ENCODE assay signal across 9 cellular contexts in the genomic region with DNA sequence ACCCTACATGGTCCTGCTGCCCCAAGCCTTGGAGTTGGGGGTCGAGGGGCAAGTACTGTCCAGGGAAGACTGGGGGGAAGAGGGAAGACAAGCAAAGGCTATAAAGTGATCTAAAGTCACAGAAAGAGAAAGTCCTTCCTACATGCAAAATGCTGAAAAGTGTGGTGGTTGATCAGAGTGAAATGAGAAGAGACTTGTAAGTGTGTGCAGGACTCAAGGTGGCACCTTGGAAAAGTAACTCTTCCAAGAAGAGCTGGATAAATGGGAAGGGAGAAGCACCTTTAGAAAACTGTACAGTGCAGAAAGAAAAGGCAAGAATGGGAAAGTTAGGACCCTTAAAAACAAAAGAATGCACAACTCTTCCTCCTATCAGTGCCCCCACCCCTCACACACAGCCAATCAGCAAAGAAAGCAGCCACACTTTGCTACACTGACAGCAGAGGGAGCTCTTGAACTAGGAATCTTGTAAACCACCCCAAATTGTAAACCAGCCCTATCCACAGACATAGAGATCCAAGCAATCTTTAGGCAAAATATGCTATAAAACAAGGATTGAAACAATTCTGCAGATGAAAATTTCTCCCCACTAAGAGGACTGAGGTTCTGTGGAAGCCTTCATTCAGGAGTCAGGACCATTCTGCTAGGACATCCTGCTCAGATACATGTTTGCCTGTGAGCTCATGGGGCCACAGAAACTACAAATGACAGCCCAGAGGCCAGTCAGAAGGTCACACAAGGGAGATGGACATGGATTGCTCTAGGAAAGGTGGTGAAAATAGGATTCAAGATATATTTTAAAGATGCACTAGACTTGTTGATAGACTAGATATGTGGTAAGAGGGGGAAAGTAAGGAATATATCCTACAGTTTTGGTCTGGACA.
DNase-seq lines count a peak whose midpoint lies in the region; ATAC-seq, FAIRE-seq and TF ChIP-seq lines count a peak whose summit lies in the region.
"Had no signal": no experiment of that assay in that cellular context is flagged by ENCODE, and none has a peak within 500 bp of the region (broad histone marks: within the 10 kb centered on the region; RNA-seq: fewer than 3 reads in every experiment).

No MANE protein-coding gene starts in this region.

- no peak for TF ChIP-seq EP300 in HepG2 (IDR thresholded peaks at IDR 0.05; ENCODE audit: low read depth in 2 of 2, low read length in 2 of 2)
- no peak for TF ChIP-seq EP300 in HepG2 (CRISPR knock-in tag; IDR thresholded peaks at IDR 0.05; ENCODE audit: borderline replicate concordance)

- no peaks in the 10 kb centered on the region for H3K27me3 ChIP-seq in HepG2 (ENCODE audit: control insufficient read depth in 1 of 2, insufficient read depth in 2 of 2, low read length in 2 of 2)

- 2% methylated on average over 1 of the region's 1 CpG for WGBS in HepG2 (ENCODE audit: low lambda C conversion rate)

- no TSS peak for BruUV-seq in MCF 10A (replicated peaks; lab: Mats Ljungman, UMichigan)
- BruUV-seq in HepG2 (replicated peaks; lab: Mats Ljungman, UMichigan) = no TSS peak

- H3K27ac ChIP-seq in HepG2 (ENCODE audit: extremely low read length, insufficient read depth, low read length) = no peak overlapping the region

- H3K36me3 Mint-ChIP-seq in MCF 10A (ENCODE audit: insufficient read depth, unreplicated experiment) = no peaks in the 10 kb centered on the region

- H3K4me3 Mint-ChIP-seq in MCF 10A (ENCODE audit: unreplicated experiment) = no peak overlapping the region
- H3K4me3 Mint-ChIP-seq: central memory CD8-positive, alpha-beta T cell had no signal

- H3K4me1 ChIP-seq in HepG2 (ENCODE audit: insufficient read depth, low read length) = no peaks in the 10 kb centered on the region

- H3K4me3 ChIP-seq in HepG2 (replicated peaks in 1 of 3; ENCODE audit: insufficient read depth in 1 of 3, low read depth in 2 of 3, low read length in 3 of 3) = no peak overlapping the region

- peaks cover 17% of the 10 kb centered on the region for H3K27me3 Mint-ChIP-seq in MCF 10A (ENCODE audit: insufficient read depth, unreplicated experiment)

- TF ChIP-seq RAD21 in HepG2 (CRISPR knock-in tag; IDR thresholded peaks at IDR 0.05) = peak; percentile 91

- in situ Hi-C loops in HepG2 (cut with HindIII; ENCODE audit: extremely low pct_ligation_motif_present, low pct_unique_long_range_greater_than_20kb) = loop anchor here (5.0 kb wide), 2 partner anchors 38 to 158 kb away; no protein-coding TSS in a partner anchor

- ATAC-seq in HG02571 (IDR thresholded peaks at IDR 0.05; ENCODE audit: unreplicated experiment) (peak; percentile 51), HepG2 (peak; percentile 99), HG02759 (IDR thresholded peaks at IDR 0.05; ENCODE audit: unreplicated experiment) (no peak), GM21576 (IDR thresholded peaks at IDR 0.05; ENCODE audit: unreplicated experiment) (no peak)

- no peak overlapping the region for H3K4me2 ChIP-seq in HepG2 (ENCODE audit: low read depth, low read length)

- H2AFZ ChIP-seq in HepG2 (ENCODE audit: low read length) = no peak overlapping the region

- CTCF ChIA-PET in MCF 10A (lab: Yijun Ruan, JAX) = interaction anchor here (0.6 to 6.6 kb wide), 26 partner anchors 8 to 1393 kb away, joined by 3 to 141 read pairs (median 4); no protein-coding TSS in a partner anchor
- CTCF ChIA-PET in HepG2 (lab: Yijun Ruan, JAX; ENCODE audit: low intra/inter-chr PET ratio, low total read pairs) = interaction anchor here (1.6 to 4.9 kb wide), 2 partner anchors 35 to 156 kb away, joined by 28 to 111 read pairs; no protein-coding TSS in a partner anchor

- no peak for TF ChIP-seq POLR2A in HepG2 (IDR thresholded peaks at IDR 0.05; ENCODE audit: insufficient read depth in 1 of 2, low read depth in 2 of 2, low read length in 2 of 2)

- intact Hi-C loops in MCF 10A (cut with micrococcal nuclease) (loop anchor here (1.0 kb wide), 3 partner anchors 35 to 236 kb away; no protein-coding TSS in a partner anchor), HepG2 (cut with micrococcal nuclease; ENCODE audit: unreplicated experiment) (loop anchor here (1.0 kb wide), 3 partner anchors 35 to 236 kb away; no protein-coding TSS in a partner anchor)

- H3K9me3 ChIP-seq in HepG2 (ENCODE audit: low read length) = peaks cover 14% of the 10 kb centered on the region

- TF ChIP-seq CTCF in MCF 10A (IDR thresholded peaks at IDR 0.05; ENCODE audit: unreplicated experiment) = peak; percentile 78
- peak; percentile 90 for TF ChIP-seq CTCF in HepG2 (CRISPR knock-in tag; IDR thresholded peaks at IDR 0.05)

- POLR2A ChIA-PET in MCF 10A (lab: Yijun Ruan, JAX) = interaction anchor here (0.7 kb wide), 1 partner anchor 24 kb away, joined by 3 read pairs; no protein-coding TSS in a partner anchor
- POLR2A ChIA-PET in HepG2 (lab: Yijun Ruan, JAX) = no interaction called here

- FAIRE-seq in HepG2 (lab: Jason Lieb, UNC) = peak; percentile 72

- H3K36me3 ChIP-seq in HepG2 (replicated peaks in 1 of 2; ENCODE audit: control insufficient read depth in 1 of 2, insufficient read depth in 2 of 2, low read length in 2 of 2) = no peaks in the 10 kb centered on the region

- no peaks in the 10 kb centered on the region for H3K79me2 ChIP-seq in HepG2 (ENCODE audit: insufficient read depth, low read length)

- H4K20me1 ChIP-seq in HepG2 (ENCODE audit: insufficient read depth, low read length) = no peaks in the 10 kb centered on the region

- peaks cover 14% of the 10 kb centered on the region for H3K9me3 Mint-ChIP-seq in MCF 10A (ENCODE audit: unreplicated experiment)
- H3K9me3 Mint-ChIP-seq: central memory CD8-positive, alpha-beta T cell had no signal

- no peaks in the 10 kb centered on the region for H3K4me1 Mint-ChIP-seq in MCF 10A (ENCODE audit: insufficient read depth, unreplicated experiment)
- H3K4me1 Mint-ChIP-seq: central memory CD8-positive, alpha-beta T cell had no signal

- peak; percentile 25 for DNase-seq in activated CD4-positive, alpha-beta T cell treated with anti-CD3 and anti-CD28 coated beads for 48 hours
- no peak for DNase-seq in activated CD4-positive, alpha-beta T cell treated with anti-CD3 and anti-CD28 coated beads, Interleukin-2, amount 50 U/mL, for 1 hour
- peak; percentile 61 for DNase-seq in NCI-H82 treated with DMSO at 0.1 percent for 48 hours (lab: John Stamatoyannopoulos, UW; ENCODE audit: unreplicated experiment)
- peak; percentile 66 for DNase-seq in MCF 10A (ENCODE audit: unreplicated experiment)
- DNase-seq in HepG2 (ENCODE audit: low spot score) = peak; percentile 53

- no peak overlapping the region for H3K27ac Mint-ChIP-seq in MCF 10A (ENCODE audit: low read depth, unreplicated experiment)

- no peak overlapping the region for H3K9ac ChIP-seq in HepG2 (ENCODE audit: insufficient read depth, low read depth, low read length)

TF ChIP-seq in HepG2, 621 proteins besides CTCF, POLR2A, EP300 and RAD21 (continues in another document):
- TF ChIP-seq HDAC1 (CRISPR knock-in tag; IDR thresholded peaks at IDR 0.05) (no peak), MXD3 (CRISPR knock-in tag; IDR thresholded peaks at IDR 0.05) (no peak), STAG1 (CRISPR knock-in tag; IDR thresholded peaks at IDR 0.05) (peak; percentile 94), ZMYM4 (CRISPR knock-in tag; IDR thresholded peaks at IDR 0.05) (0 out of 2 replicates have a peak, but pooled peaks have one; percentile 36), CCDC6 (CRISPR knock-in tag; IDR thresholded peaks at IDR 0.05) (0 out of 2 replicates have a peak, but pooled peaks have one; percentile 31), ZBTB20 (CRISPR knock-in tag; IDR thresholded peaks at IDR 0.05; ENCODE audit: borderline replicate concordance, low read depth) (no peak)
- TF ChIP-seq, protein P1, sequence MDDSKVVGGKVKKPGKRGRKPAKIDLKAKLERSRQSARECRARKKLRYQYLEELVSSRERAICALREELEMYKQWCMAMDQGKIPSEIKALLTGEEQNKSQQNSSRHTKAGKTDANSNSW (CRISPR knock-in tag; IDR thresholded peaks at IDR 0.05; ENCODE audit: borderline replicate concordance) = no peak
- TF ChIP-seq, protein P2, sequence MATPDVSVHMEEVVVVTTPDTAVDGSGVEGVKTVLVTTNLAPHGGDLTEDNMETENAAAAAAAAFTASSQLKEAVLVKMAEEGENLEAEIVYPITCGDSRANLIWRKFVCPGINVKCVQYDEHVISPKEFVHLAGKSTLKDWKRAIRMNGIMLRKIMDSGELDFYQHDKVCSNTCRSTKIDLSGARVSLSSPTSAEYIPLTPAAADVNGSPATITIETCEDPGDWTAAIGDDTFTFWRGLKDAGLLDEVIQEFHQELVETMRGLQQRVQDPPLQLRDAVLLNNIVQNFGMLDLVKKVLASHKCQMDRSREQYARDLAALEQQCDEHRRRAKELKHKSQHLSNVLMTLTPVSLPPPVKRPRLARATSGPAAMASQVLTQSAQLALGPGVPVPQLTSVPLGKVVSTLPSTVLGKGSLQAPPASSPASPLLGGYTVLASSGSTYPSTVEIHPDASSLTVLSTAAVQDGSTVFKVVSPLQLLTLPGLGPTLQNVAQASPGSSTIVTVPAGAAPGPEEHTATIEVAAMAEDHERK (CRISPR knock-in tag; IDR thresholded peaks at IDR 0.05; ENCODE audit: low read depth) = no peak

Comparison
In these comparisons a context has a peak if more than half of its experiments do, and no peak if none do; other contexts are left out.
1. ATAC-seq: peak in HG02571 (single experiment) and HepG2 (single experiment); none in HG02759 (single experiment) and GM21576 (single experiment).